29 cellular contexts compared by ENCODE assay signal in the genomic region with DNA sequence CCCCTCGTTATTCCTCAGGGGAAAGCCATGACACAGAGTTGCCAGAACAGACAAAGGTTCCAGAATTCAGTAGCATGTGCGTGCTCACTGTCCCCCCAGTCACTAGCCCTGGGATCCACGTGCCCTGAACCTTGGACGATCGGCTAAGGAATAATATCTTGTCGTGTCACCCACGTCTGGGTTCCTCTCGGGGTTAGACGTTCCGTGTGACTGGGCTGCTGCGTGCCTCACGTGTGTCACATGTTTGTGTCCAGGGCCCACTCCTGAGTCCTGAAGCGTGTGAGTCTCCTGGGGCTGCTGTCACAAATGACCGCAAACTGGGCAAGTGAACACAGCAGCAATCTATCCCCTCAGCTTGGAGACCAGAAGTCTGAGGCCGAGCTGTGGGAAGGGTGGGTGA.
"Had no signal": no experiment of that assay in that cellular context is flagged by ENCODE, and none has a peak within 500 bp of the region (broad histone marks: within the 10 kb centered on the region; RNA-seq: fewer than 3 reads in every experiment).

No MANE protein-coding gene starts in this region.

- H3K4me1 Mint-ChIP-seq: activated naive CD8-positive, alpha-beta T cell treated with anti-CD3 and anti-CD28 coated beads, Interleukin-2, amount 10 ng/mL, durations not matched to agents 7 days and 5 days; WTC11 had no signal

- H3K27me3 Mint-ChIP-seq: activated naive CD8-positive, alpha-beta T cell treated with anti-CD3 and anti-CD28 coated beads, Interleukin-2, amount 10 ng/mL, durations not matched to agents 7 days and 5 days had no signal

- H3K36me3 Mint-ChIP-seq: activated naive CD8-positive, alpha-beta T cell treated with anti-CD3 and anti-CD28 coated beads, Interleukin-2, amount 10 ng/mL, durations not matched to agents 7 days and 5 days; WTC11 had no signal

- H3K36me3 ChIP-seq: adrenal gland, breast epithelium, Peyer's patch had no signal

- DNase-seq: activated CD4-positive, alpha-beta T cell treated with anti-CD3 and anti-CD28 coated beads for 48 hours; activated CD4-positive, alpha-beta T cell treated with anti-CD3 and anti-CD28 coated beads, Interleukin-2, amount 50 U/mL, for 4 hours; activated CD4-positive, CD25-positive, alpha-beta regulatory T cell treated with anti-CD3 and anti-CD28 coated beads, Interleukin-2, amount 50 U/mL, for 72 hours; activated CD8-positive, alpha-beta memory T cell treated with anti-CD3 and anti-CD28 coated beads, Interleukin-2, amount 50 U/mL, for 48 hours; activated CD8-positive, alpha-beta T cell treated with anti-CD3 and anti-CD28 coated beads, Interleukin-2, amount 10 ng/mL, durations not matched to agents 7 days and 5 days; activated naive CD4-positive, alpha-beta T cell treated with anti-CD3 and anti-CD28 coated beads, Interleukin-2, amount 50 U/mL, for 16 hours; activated naive CD8-positive, alpha-beta T cell treated with anti-CD3 and anti-CD28 coated beads, Interleukin-2, amount 10 ng/mL, durations not matched to agents 7 days and 5 days; activated T-cell treated with anti-CD3 and anti-CD28 coated beads, Interleukin-2, amount 50 U/mL, for 1 hour; anterior cingulate cortex; central memory CD4-positive, alpha-beta T cell; Karpas-422; MM.1S; NCI-H1105; NCI-H1436; NCI-H1694 treated with DMSO at 0.1 percent for 48 hours; NCI-H2029 treated with DMSO at 0.1 percent for 48 hours; NCI-H510A treated with DMSO at 0.1 percent for 48 hours; NCI-H69; NK-92 treated with Interleukin-12 subunit alpha and Interleukin-12 subunit beta, amount 100 ng/mL, for 24 hours; OCI-M1; Peyer's patch; SIG-M5; SW 1271 had no signal

- H3K4me1 ChIP-seq: adrenal gland, breast epithelium, Peyer's patch had no signal

- H3K27me3 ChIP-seq: adrenal gland, breast epithelium, Peyer's patch had no signal

- H3K4me3 Mint-ChIP-seq: activated CD8-positive, alpha-beta T cell treated with anti-CD3 and anti-CD28 coated beads, Interleukin-2, amount 10 ng/mL, durations not matched to agents 7 days and 5 days; activated naive CD8-positive, alpha-beta T cell treated with anti-CD3 and anti-CD28 coated beads, Interleukin-2, amount 10 ng/mL, durations not matched to agents 7 days and 5 days; WTC11 had no signal

- H3K27ac Mint-ChIP-seq: activated CD8-positive, alpha-beta T cell treated with anti-CD3 and anti-CD28 coated beads, Interleukin-2, amount 10 ng/mL, durations not matched to agents 7 days and 5 days; activated naive CD8-positive, alpha-beta T cell treated with anti-CD3 and anti-CD28 coated beads, Interleukin-2, amount 10 ng/mL, durations not matched to agents 7 days and 5 days; WTC11 had no signal

- H3K9me3 ChIP-seq: adrenal gland, breast epithelium, Peyer's patch had no signal

- ATAC-seq: activated CD8-positive, alpha-beta T cell treated with anti-CD3 and anti-CD28 coated beads, Interleukin-2, amount 10 ng/mL, durations not matched to agents 7 days and 5 days; K562; WTC11 had no signal

- H3K4me3 ChIP-seq: adrenal gland, breast epithelium, K562, Peyer's patch, SK-N-MC had no signal

- H3K27ac ChIP-seq: adrenal gland, breast epithelium, Peyer's patch, RWPE1, SK-N-MC had no signal

- H3K9me3 Mint-ChIP-seq: activated naive CD8-positive, alpha-beta T cell treated with anti-CD3 and anti-CD28 coated beads, Interleukin-2, amount 10 ng/mL, durations not matched to agents 7 days and 5 days; WTC11 had no signal
